9 cellular contexts compared by ENCODE assay signal in the genomic region with DNA sequence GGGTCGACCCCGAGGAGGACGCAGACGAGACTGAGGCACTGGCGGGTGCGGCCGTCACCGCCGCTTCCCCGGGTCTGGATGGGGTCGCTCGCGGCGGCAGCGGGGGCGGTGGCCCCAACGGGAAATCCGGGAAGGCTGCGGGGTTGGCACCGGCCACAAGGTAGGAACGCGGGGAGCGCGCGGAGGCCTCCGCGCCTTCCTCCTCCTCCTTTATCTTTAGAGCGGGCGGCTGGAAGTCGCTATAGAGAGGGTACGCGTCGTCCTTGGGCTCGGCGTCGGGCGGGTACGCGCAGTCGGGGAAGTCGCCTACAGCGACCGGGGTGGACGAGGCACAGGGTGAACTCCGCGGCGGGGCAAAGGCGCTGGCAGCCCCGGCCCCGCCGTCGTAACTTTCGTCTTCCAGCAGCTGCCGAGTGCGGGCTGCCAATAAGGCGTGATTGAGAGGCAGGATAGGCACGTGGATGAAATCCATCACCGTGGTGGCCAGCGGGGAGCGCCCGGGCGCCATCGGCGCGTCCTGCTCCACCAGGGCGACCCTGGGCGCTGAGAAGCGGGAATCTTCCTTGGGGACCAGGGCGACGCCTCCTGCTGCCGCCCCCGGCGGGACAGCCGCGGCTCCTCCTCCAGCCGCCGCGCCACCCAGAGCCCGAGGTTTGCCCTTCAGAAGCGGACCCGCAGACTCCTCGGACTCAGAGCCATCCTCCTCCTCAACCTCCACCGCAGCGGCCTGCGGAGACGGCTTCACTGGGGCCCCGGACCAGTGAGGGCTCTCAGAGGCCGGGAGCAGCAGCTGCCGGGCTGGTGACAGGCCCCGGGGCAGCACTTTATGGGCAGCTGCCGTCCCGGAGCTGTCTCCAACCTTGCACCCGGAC. TPM values are rescaled to one million over a fixed set of nuclear protein-coding genes. Genes with fewer than 3 reads are reported as not detected.
A peak's percentile ranks its signal among the peaks of the same experiment; 100 is the strongest.
DNase-seq lines count a peak whose midpoint lies in the region; ATAC-seq, FAIRE-seq and TF ChIP-seq lines count a peak whose summit lies in the region.
"Had no signal": no experiment of that assay in that cellular context is flagged by ENCODE, and none has a peak within 500 bp of the region (broad histone marks: within the 10 kb centered on the region; RNA-seq: fewer than 3 reads in every experiment).

No MANE protein-coding gene starts in this region.

- TF ChIP-seq CTCF in H1 (IDR thresholded peaks at IDR 0.05; ENCODE audit: control extremely low read depth in 1 of 3, insufficient read depth in 1 of 3, low read depth in 1 of 3, low read length in 3 of 3) (no peak), mucosa of descending colon (IDR thresholded peaks at IDR 0.05) (no peak)

- peak overlapping the region; percentile 97 to 99 for H3K4me2 ChIP-seq in H1 (ENCODE audit: insufficient read depth in 1 of 2, low read depth in 2 of 2, low read length in 2 of 2)

- H3K14ac ChIP-seq in H1 (ENCODE audit: insufficient read length): no peak overlapping the region

- in situ Hi-C loops in G401 (cut with HindIII; ENCODE audit: low sequenced_read_pairs): no loop called here

- no peak for TF ChIP-seq EP300 in H1 (IDR thresholded peaks at IDR 0.05; ENCODE audit: borderline replicate concordance in 1 of 2, low read depth in 2 of 2, low read length in 2 of 2)

- H3K4me1 ChIP-seq in H1 (replicated peaks in 1 of 4; ENCODE audit: control insufficient read depth in 3 of 4, insufficient read depth in 4 of 4, low read length in 3 of 4): peaks cover 0 to 12% (median 6%) of the 10 kb centered on the region in 4 experiments; a peak in 5 of 7 replicates
- H3K4me1 ChIP-seq in mucosa of descending colon (ENCODE audit: low read depth): peaks cover 22% of the 10 kb centered on the region

- no peak for TF ChIP-seq RAD21 in H1 (IDR thresholded peaks at IDR 0.05 in 1 of 2, conservative IDR thresholded peaks at IDR 0.05 in 1 of 2; ENCODE audit: low read depth in 2 of 2, low read length in 2 of 2)

- H4K5ac ChIP-seq in H1 (ENCODE audit: insufficient read length, low read depth, low read length): no peak overlapping the region

- no peak overlapping the region for H4K91ac ChIP-seq in H1 (replicated peaks; ENCODE audit: insufficient read length, low read length)

- no peak overlapping the region for H2BK120ac ChIP-seq in H1 (replicated peaks; ENCODE audit: low read depth, low read length)

- peaks cover 0 to 3% of the 10 kb centered on the region in 2 experiments for H4K20me1 ChIP-seq in H1 (replicated peaks in 1 of 2; ENCODE audit: control insufficient read depth in 1 of 2, insufficient read depth in 2 of 2, low read length in 2 of 2)

- no peak overlapping the region for H2AK5ac ChIP-seq in H1 (ENCODE audit: low read depth, low read length)

- H2BK20ac ChIP-seq in H1 (ENCODE audit: low read length): no peak overlapping the region

- CTCF ChIA-PET in H1 (lab: Charles Lee; ENCODE audit: partially characterized antibody): no interaction called here

- POLR2A ChIA-PET in H1 (lab: Charles Lee; ENCODE audit: partially characterized antibody): no interaction called here

- WGBS in H1 (ENCODE audit: extremely low coverage in 1 of 2, insufficient coverage in 1 of 2, insufficient read length in 1 of 2, insufficient replicate concordance in 2 of 2, low coverage in 1 of 2, low lambda C conversion rate in 2 of 2, missing lambda C conversion rate in 1 of 2), 2 experiments: 1% methylated on average over 67 of the region's 93 CpGs; no CpG with 5 or more reads in 1 of the 2 experiments

- H3K18ac ChIP-seq in H1 (ENCODE audit: extremely low read depth, low read length): peak overlapping the region; percentile 56; the same call in 1 of the 2 replicates

- intact Hi-C loops in mucosa of descending colon (cut with DNase I, micrococcal nuclease): no loop called here

- FAIRE-seq in H1 (lab: Jason Lieb, UNC): no peak

- peaks cover 18% of the 10 kb centered on the region; the same call in 1 of the 2 replicates for H3K23me2 ChIP-seq in H1 (ENCODE audit: low read depth, low read length)

- no peaks in the 10 kb centered on the region for H3K79me1 ChIP-seq in H1 (ENCODE audit: low read depth, low read length)

- H3K36me3 ChIP-seq in H1 (ENCODE audit: control insufficient read depth in 2 of 4, insufficient read depth in 4 of 4, low read length in 3 of 4) (peaks cover 0 to 3% (median 0%) of the 10 kb centered on the region in 4 experiments; a peak in 1 of 8 replicates), mucosa of descending colon (ENCODE audit: low read depth) (no peaks in the 10 kb centered on the region)

- no peaks in the 10 kb centered on the region for H3K79me2 ChIP-seq in H1 (ENCODE audit: control insufficient read depth in 1 of 2, insufficient read depth in 2 of 2, low read length in 2 of 2)

- DNase-seq in stimulated activated CD4-positive, alpha-beta T cell treated with anti-CD3 and anti-CD28 coated beads, Interleukin-15, amount 100 ng/mL, for 24 hours: peak; percentile 3
- DNase-seq in stimulated activated CD4-positive, alpha-beta T cell treated with anti-CD3 and anti-CD28 coated beads, Interleukin-4, amount 100 ng/mL, for 1 hour: no peak
- DNase-seq in H1 (ENCODE audit: low read depth in 1 of 2, low spot score in 2 of 2) (peak; percentile 10 to 77), mucosa of descending colon (peak; percentile 27 to 61 (median 46)), HCEC 1CT (no peak), G401 (ENCODE audit: low spot score) (no peak)
- DNase-seq: DND-41 had no signal

- TF ChIP-seq POLR2A in H1 (IDR thresholded peaks at IDR 0.05; ENCODE audit: control extremely low read depth in 1 of 2, low read depth in 2 of 2, low read length in 2 of 2): no peak

- no peak overlapping the region for H3K23ac ChIP-seq in H1 (ENCODE audit: insufficient read length)

- peak overlapping the region; percentile 93; the same call in 1 of the 2 replicates for H2AFZ ChIP-seq in H1 (ENCODE audit: low read length)

- H3K9ac ChIP-seq in H1 (replicated peaks in 1 of 4; ENCODE audit: extremely low read depth in 1 of 4, low read depth in 3 of 4, low read length in 3 of 4): no peak overlapping the region

- no peak overlapping the region for H2BK12ac ChIP-seq in H1 (ENCODE audit: low read depth, low read length)

- H3K9me3 ChIP-seq in H1 (ENCODE audit: insufficient read depth in 2 of 2, low read depth in 1 of 2, low read length in 1 of 2) (no peaks in the 10 kb centered on the region), mucosa of descending colon (no peaks in the 10 kb centered on the region)

- H3K27ac ChIP-seq in H1 (ENCODE audit: low read depth, low read length): no peak overlapping the region

- no peak overlapping the region for H3K56ac ChIP-seq in H1 (replicated peaks; ENCODE audit: insufficient read length, low read depth, low read length)

- H2BK5ac ChIP-seq in H1 (ENCODE audit: low read depth, low read length): no peak overlapping the region

- no peak overlapping the region for H2BK15ac ChIP-seq in H1 (ENCODE audit: low read length)

- peaks cover 30 to 59% (median 51%) of the 10 kb centered on the region in 4 experiments for H3K27me3 ChIP-seq in H1 (replicated peaks in 1 of 4; ENCODE audit: control insufficient read depth in 3 of 4, extremely low read depth in 1 of 4, insufficient read depth in 3 of 4, low read length in 3 of 4)

- H3K4ac ChIP-seq in H1 (replicated peaks; ENCODE audit: insufficient read length, low read depth, low read length): no peak overlapping the region

- H3K4me3 ChIP-seq in H1 (ENCODE audit: extremely low read depth in 1 of 4, insufficient read depth in 2 of 4, low read depth in 3 of 4, low read length in 4 of 4) (peak overlapping the region; percentile 47 to 68 (median 54)), mucosa of descending colon (peak overlapping the region; percentile 15)

- ATAC-seq in mucosa of descending colon: peak; percentile 53
- ATAC-seq in HG02852 (IDR thresholded peaks at IDR 0.05; ENCODE audit: unreplicated experiment): no peak
- ATAC-seq in GM19324 (IDR thresholded peaks at IDR 0.05; ENCODE audit: low FRiP score, unreplicated experiment): no peak

- H4K8ac ChIP-seq in H1 (ENCODE audit: extremely low read depth, insufficient read depth, low read length): peak overlapping the region; percentile 35; the same call in 1 of the 2 replicates

TF ChIP-seq in H1, 55 proteins besides CTCF, POLR2A, EP300 and RAD21 (continues in another document):
- TF ChIP-seq, protein P1, sequence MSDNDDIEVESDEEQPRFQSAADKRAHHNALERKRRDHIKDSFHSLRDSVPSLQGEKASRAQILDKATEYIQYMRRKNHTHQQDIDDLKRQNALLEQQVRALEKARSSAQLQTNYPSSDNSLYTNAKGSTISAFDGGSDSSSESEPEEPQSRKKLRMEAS (IDR thresholded peaks at IDR 0.05): peak; percentile 89
- TF ChIP-seq GTF2F1 (IDR thresholded peaks at IDR 0.05; ENCODE audit: borderline replicate concordance, low read depth, low read length) (no peak), TAF1 (IDR thresholded peaks at IDR 0.05; ENCODE audit: low read depth, low read length) (no peak), KDM1A (IDR thresholded peaks at IDR 0.05; ENCODE audit: borderline replicate concordance, low read length) (no peak), SIN3A (conservative IDR thresholded peaks at IDR 0.05 in 1 of 2, IDR thresholded peaks at IDR 0.05 in 1 of 2; ENCODE audit: low read depth in 1 of 2, low read length in 2 of 2) (no peak), EZH2 (IDR thresholded peaks at IDR 0.05; ENCODE audit: low read depth, low read length, severe bottlenecking) (peak; percentile 83), SUZ12 (IDR thresholded peaks at IDR 0.05; ENCODE audit: low read length) (peak; percentile 57), KDM4A (IDR thresholded peaks at IDR 0.05; ENCODE audit: low read depth, low read length, severe bottlenecking) (peak; percentile 76), TAF7 (optimal IDR thresholded peaks at IDR 0.05; ENCODE audit: borderline replicate concordance, low read depth, low read length) (no peak), JUND (IDR thresholded peaks at IDR 0.05; ENCODE audit: low read length) (no peak)

RNA-seq across cellular contexts. Expression of a gene that starts 1.7 kb away (rescaled TPM):
- 0.19 and 0.35 TPM in 2 replicates for total RNA-seq in H1 (2021; fragmentation: NEBNext Ultra II Directional; extraction: Animal tissue kit (Norgen Biotek cat#: 25700))
- polyA plus RNA-seq in H1 (2011; rRNA removed): 0.03 TPM in 2 replicates
- 0.06 TPM for polyA plus RNA-seq in H1 (2011; cell fraction: cytosol; rRNA removed)
- 0.03 TPM for polyA plus RNA-seq in H1 (2011; cell fraction: nucleus; rRNA removed)
- 0.13 to 0.52 TPM (median 0.35 TPM) in 3 of 4 replicates, not detected in the other for polyA plus RNA-seq in H1 (2012, experiment 1 of 2)
- not detected for polyA plus RNA-seq in H1 (2012, experiment 2 of 2)
- 0.04 TPM for polyA plus RNA-seq in H1 (2013, experiment 1 of 2)
- 0.04 TPM for polyA plus RNA-seq in H1 (2013, experiment 2 of 2)
- polyA minus RNA-seq in H1 (2011; rRNA and poly(A)+ RNA removed): 0.05 and 0.16 TPM in 2 replicates
- not detected for polyA minus RNA-seq in H1 (2011; cell fraction: cytosol; rRNA and poly(A)+ RNA removed)
- polyA minus RNA-seq in H1 (2011; cell fraction: nucleus; rRNA and poly(A)+ RNA removed): not detected
- 1 to 10 TPM in 1 of 3 donors, under 1 TPM in 2; 0.49 to 5.5 (median 0.92) TPM for total RNA-seq in mucosa of descending colon
- not detected in 2 replicates for total RNA-seq in G401 (2014; rRNA removed; shearing (Covaris generic))

Comparison
In these comparisons a context has a peak if more than half of its experiments do, and no peak if none do; other contexts are left out.
1. DNase-seq: peak in stimulated activated CD4-positive, alpha-beta T cell treated with anti-CD3 and anti-CD28 coated beads, Interleukin-15, amount 100 ng/mL, for 24 hours (single experiment), H1 (2 of 2) and mucosa of descending colon (3 of 3); none in stimulated activated CD4-positive, alpha-beta T cell treated with anti-CD3 and anti-CD28 coated beads, Interleukin-4, amount 100 ng/mL, for 1 hour (single experiment), HCEC 1CT (single experiment) and G401 (single experiment).